In genomic region chr5:160675988-160676387, GRCh38 we compare ENCODE assay signal across 19 cellular contexts.
A peak's percentile ranks its signal among the peaks of the same experiment; 100 is the strongest.
DNase-seq lines count a peak whose midpoint lies in the region; ATAC-seq and TF ChIP-seq lines count a peak whose summit lies in the region.
"Had no signal": no experiment of that assay in that cellular context is flagged by ENCODE, and none has a peak within 500 bp of the region (broad histone marks: within the 10 kb centered on the region; RNA-seq: fewer than 3 reads in every experiment).

No MANE protein-coding gene starts in this region.

- H3K27me3 Mint-ChIP-seq in CD14-positive monocyte (ENCODE audit: low read depth in 3 of 3) = peaks cover 3 to 15% (median 5%) of the 10 kb centered on the region in 3 donors

- H3K4me1 Mint-ChIP-seq in CD14-positive monocyte = peaks cover 11% of the 10 kb centered on the region
- H3K4me1 Mint-ChIP-seq: natural killer cell had no signal

- no peaks in the 10 kb centered on the region for H3K36me3 Mint-ChIP-seq in CD14-positive monocyte
- H3K36me3 Mint-ChIP-seq: natural killer cell had no signal

- no peak for DNase-seq in CD14-positive monocyte (ENCODE audit: low spot score)
- DNase-seq in HuH-7 (ENCODE audit: low spot score) = peak; percentile 26
- DNase-seq in dorsolateral prefrontal cortex = no peak
- DNase-seq in cerebellum (ENCODE audit: low spot score) = no peak
- DNase-seq in NCI-H2171 (lab: John Stamatoyannopoulos, UW) = no peak
- no peak for DNase-seq in activated effector memory CD4-positive, alpha-beta T cell treated with Interleukin-2 at 50 U/mL for 16 hours
- DNase-seq: activated CD4-positive, alpha-beta T cell treated with anti-CD3 and anti-CD28 coated beads for 1 hour; activated T-cell treated with anti-CD3 and anti-CD28 coated beads for 4 hours; colonic mucosa; DMS153; erythroblast; KG1; left cardiac atrium; natural killer cell; NCI-H2029; stimulated activated CD4-positive, alpha-beta T cell treated with anti-CD3 and anti-CD28 coated beads, Interleukin-2, amount 100 ng/mL, for 24 hours; uterus had no signal

- intact Hi-C loops in CD14-positive monocyte (cut with micrococcal nuclease) (no loop called here), dorsolateral prefrontal cortex (cut with DNase I) (no loop called here)

- no peak overlapping the region for H3K4me3 ChIP-seq in dorsolateral prefrontal cortex
- H3K4me3 ChIP-seq: colonic mucosa, uterus had no signal

- H3K9me3 Mint-ChIP-seq in CD14-positive monocyte = peaks cover 0 to 4% (median 0%) of the 10 kb centered on the region in 7 donors
- H3K9me3 Mint-ChIP-seq: natural killer cell had no signal

- H3K27ac Mint-ChIP-seq in CD14-positive monocyte = peak overlapping the region in 1 of 7 donors; percentile 43
- H3K27ac Mint-ChIP-seq: natural killer cell had no signal

- TF ChIP-seq CTCF in CD14-positive monocyte (IDR thresholded peaks at IDR 0.05) = peak; percentile 44
- peak in 39 of 56 donors; percentile 8 to 64 (median 28) for TF ChIP-seq CTCF in dorsolateral prefrontal cortex (IDR thresholded peaks at IDR 0.05 in 54 of 56, conservative IDR thresholded peaks at IDR 0.05 in 2 of 56; ENCODE audit: low read depth in 1 of 56, partially characterized antibody in 56 of 56)

- H3K4me3 Mint-ChIP-seq in CD14-positive monocyte = no peak overlapping the region
- H3K4me3 Mint-ChIP-seq: natural killer cell had no signal

- ATAC-seq in GM19351 (IDR thresholded peaks at IDR 0.05; ENCODE audit: unreplicated experiment) (peak; percentile 58), HG02885 (IDR thresholded peaks at IDR 0.05; ENCODE audit: poor library complexity, unreplicated experiment) (no peak)
- ATAC-seq: left cardiac atrium, natural killer cell had no signal

- no peaks in the 10 kb centered on the region for H3K27me3 ChIP-seq in dorsolateral prefrontal cortex
- H3K27me3 ChIP-seq: colonic mucosa, uterus had no signal

- H3K27ac ChIP-seq in dorsolateral prefrontal cortex = no peak overlapping the region
- H3K27ac ChIP-seq: colonic mucosa, uterus had no signal
